In genomic region chr4:4990857-4991540, GRCh38 we compare ENCODE assay signal across 9 cellular contexts. TPM values are rescaled to one million over a fixed set of nuclear protein-coding genes. Genes with fewer than 3 reads are reported as not detected.
A peak's percentile ranks its signal among the peaks of the same experiment; 100 is the strongest.
DNase-seq lines count a peak whose midpoint lies in the region; ATAC-seq, FAIRE-seq and TF ChIP-seq lines count a peak whose summit lies in the region.
"Had no signal": no experiment of that assay in that cellular context is flagged by ENCODE, and none has a peak within 500 bp of the region (broad histone marks: within the 10 kb centered on the region; RNA-seq: fewer than 3 reads in every experiment).

No MANE protein-coding gene starts in this region.

- in situ Hi-C loops in ACHN (cut with HindIII; ENCODE audit: low pct_ligation_motif_present, low pct_unique_long_range_greater_than_20kb, low sequenced_read_pairs) = no loop called here

- H3K36me3 Mint-ChIP-seq in natural killer cell = no peaks in the 10 kb centered on the region

- H3K4me3 ChIP-seq in NT2/D1 (ENCODE audit: insufficient read length, low read depth) = no peak overlapping the region
- no peak overlapping the region for H3K4me3 ChIP-seq in fibroblast of pulmonary artery (replicated peaks; ENCODE audit: low read depth, low read length)

- peak overlapping the region; percentile 16 for H3K9ac ChIP-seq in NT2/D1 (ENCODE audit: insufficient read length, low read depth)

- no peaks in the 10 kb centered on the region for H3K36me3 ChIP-seq in NT2/D1 (ENCODE audit: insufficient read depth, insufficient read length, low read length)

- FAIRE-seq in GM12892 (lab: Jason Lieb, UNC) = no peak

- peaks cover 17% of the 10 kb centered on the region for H3K4me1 ChIP-seq in NT2/D1 (ENCODE audit: insufficient read depth, insufficient read length)

- no peaks in the 10 kb centered on the region for H3K27me3 ChIP-seq in NT2/D1 (ENCODE audit: insufficient read depth, insufficient read length)

- peak overlapping the region; percentile 84 for H3K27ac Mint-ChIP-seq in natural killer cell

- intact Hi-C loops in natural killer cell (cut with micrococcal nuclease) = loop anchor here (5.0 to 10.0 kb wide), 3 partner anchors 49 to 824 kb away; no protein-coding TSS in a partner anchor

- no peaks in the 10 kb centered on the region for H3K9me3 ChIP-seq in NT2/D1 (ENCODE audit: insufficient read depth, low read length)

- peak overlapping the region; percentile 75 for H3K4me3 Mint-ChIP-seq in natural killer cell

- no peak for TF ChIP-seq POLR2A in GM12892 (IDR thresholded peaks at IDR 0.05; ENCODE audit: low read depth, low read length)

- peaks cover 39 to 48% of the 10 kb centered on the region in 2 donors for H3K4me1 Mint-ChIP-seq in natural killer cell

- ATAC-seq in natural killer cell = peak; percentile 63 to 82 (median 75)

- H3K27me3 Mint-ChIP-seq in natural killer cell (ENCODE audit: low read depth in 2 of 2) = peaks cover 12 to 16% of the 10 kb centered on the region in 2 donors

- H3K9me3 Mint-ChIP-seq in natural killer cell = no peaks in the 10 kb centered on the region

- DNase-seq in ACHN (peak; percentile 64), NT2/D1 (ENCODE audit: low read depth, low spot score) (no peak), fibroblast of pulmonary artery (ENCODE audit: low read depth) (peak; percentile 81), natural killer cell (peak; percentile 39), RKO (ENCODE audit: low spot score) (no peak), SKM-1 (lab: John Stamatoyannopoulos, UW; ENCODE audit: unreplicated experiment) (no peak), NAMALWA (ENCODE audit: low spot score) (no peak), GM12892 (ENCODE audit: insufficient read length) (no peak)
- DNase-seq: NCI-H2227 treated with DMSO at 0.1 percent for 48 hours had no signal

- TF ChIP-seq CTCF in fibroblast of pulmonary artery (IDR thresholded peaks at IDR 0.05; ENCODE audit: low read length, missing control alignments) (no peak), natural killer cell (IDR thresholded peaks at IDR 0.05) (no peak)

RNA-seq across cellular contexts. Expression of gene CYTL1, which starts 28.3 kb away (rescaled TPM):
- total RNA-seq in natural killer cell = 1 to 10 TPM in 2 of 3 donors, under 1 TPM in 1; 1.00 to 4.4 (median 1.9) TPM
- polyA plus RNA-seq in GM12892 (2012; ENCODE audit: missing spikeins) = not detected

Comparison
In these comparisons a context has a peak if more than half of its experiments do, and no peak if none do; other contexts are left out.
1. DNase-seq: peak in ACHN (single experiment), fibroblast of pulmonary artery (single experiment) and natural killer cell (single experiment); none in NT2/D1 (single experiment), RKO (single experiment), SKM-1 (single experiment), NAMALWA (single experiment) and GM12892 (single experiment).